In the genomic region with DNA sequence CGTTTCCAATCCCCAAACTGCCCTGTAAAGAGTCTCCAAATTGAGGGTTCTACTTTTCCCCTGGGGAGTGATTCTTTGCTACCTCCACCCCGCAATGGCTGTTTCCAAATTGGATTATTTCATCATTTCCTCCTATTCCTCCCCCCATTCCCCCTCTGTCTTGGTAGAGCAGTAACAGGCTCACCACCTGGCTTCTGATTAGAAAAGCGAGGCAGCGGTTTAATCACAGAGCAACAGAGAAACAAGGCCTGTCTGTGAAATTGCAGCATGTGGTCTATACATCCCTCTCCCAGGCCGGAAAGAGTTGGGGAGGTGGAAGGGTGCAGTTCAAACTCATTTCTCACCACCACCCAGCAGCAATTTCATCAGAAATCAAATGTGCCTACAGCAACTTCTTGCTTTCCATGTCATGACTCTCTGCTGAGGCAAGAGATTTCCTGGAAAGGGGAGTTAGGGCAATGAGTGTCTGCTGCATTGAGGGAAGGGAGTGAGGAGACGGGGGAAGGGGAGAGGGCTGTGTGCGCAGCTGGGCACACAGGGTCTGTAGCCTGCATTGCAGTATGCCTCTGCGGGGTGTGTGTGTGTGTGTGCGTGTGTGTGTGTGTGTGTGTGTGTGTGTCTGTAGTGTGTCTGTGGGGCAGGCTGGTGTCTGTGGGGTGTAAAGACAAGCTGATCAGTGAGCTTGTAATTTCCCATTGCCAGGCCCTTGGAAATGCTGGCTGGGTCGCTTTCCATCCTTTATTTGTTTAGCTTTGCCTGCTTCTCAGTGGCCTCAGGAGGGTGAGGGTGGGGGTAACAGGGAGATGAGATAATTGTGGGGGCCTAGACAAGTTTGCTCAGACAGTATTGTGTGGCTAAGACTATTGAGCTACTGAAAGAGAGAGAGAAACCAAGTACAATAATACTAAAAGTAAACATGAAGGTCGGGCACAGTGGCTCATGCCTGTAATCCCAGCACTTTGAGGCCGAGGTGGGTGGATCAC, we compare ENCODE assay signal across 9 cellular contexts. TPM values are rescaled to one million over a fixed set of nuclear protein-coding genes. Genes with fewer than 3 reads are reported as not detected.
DNase-seq lines count a peak whose midpoint lies in the region; FAIRE-seq and TF ChIP-seq lines count a peak whose summit lies in the region.
"Had no signal": no experiment of that assay in that cellular context is flagged by ENCODE, and none has a peak within 500 bp of the region (broad histone marks: within the 10 kb centered on the region; RNA-seq: fewer than 3 reads in every experiment).

No MANE protein-coding gene starts in this region.

- no peaks in the 10 kb centered on the region for H3K36me3 ChIP-seq in ES-I3 (ENCODE audit: insufficient read depth, low read length)
- no peaks in the 10 kb centered on the region for H3K36me3 ChIP-seq in mesodermal cell (ENCODE audit: control insufficient read depth, insufficient read depth, low read length)
- no peaks in the 10 kb centered on the region for H3K36me3 ChIP-seq in CD8-positive, alpha-beta memory T cell (ENCODE audit: insufficient read depth, low read length)

- H3K9ac ChIP-seq in ES-I3 (ENCODE audit: low read depth, low read length) = peak overlapping the region; percentile 18

- H3K27me3 Mint-ChIP-seq in activated CD4-positive, alpha-beta memory T cell treated with anti-CD3 and anti-CD28 coated beads, Interleukin-2, amount 10 ng/mL, durations not matched to agents 7 days and 5 days = no peaks in the 10 kb centered on the region
- peaks cover 4 to 28% of the 10 kb centered on the region in 2 donors for H3K27me3 Mint-ChIP-seq in CD8-positive, alpha-beta memory T cell

- H3K4me1 ChIP-seq in ES-I3 (ENCODE audit: insufficient read depth, low read length) (peaks cover 18% of the 10 kb centered on the region), mesodermal cell (ENCODE audit: control insufficient read depth, insufficient read depth, low read length, poor library complexity, severe bottlenecking) (peaks cover 13% of the 10 kb centered on the region)
- no peaks in the 10 kb centered on the region for H3K4me1 ChIP-seq in CD8-positive, alpha-beta memory T cell (ENCODE audit: insufficient read depth, low read length)

- H3K4me1 Mint-ChIP-seq in activated CD4-positive, alpha-beta memory T cell treated with anti-CD3 and anti-CD28 coated beads, Interleukin-2, amount 10 ng/mL, durations not matched to agents 7 days and 5 days = peaks cover 6% of the 10 kb centered on the region
- H3K4me1 Mint-ChIP-seq in CD8-positive, alpha-beta memory T cell = peaks cover 0 to 4% (median 0%) of the 10 kb centered on the region in 3 donors

- H3K9me3 Mint-ChIP-seq in activated CD4-positive, alpha-beta memory T cell treated with anti-CD3 and anti-CD28 coated beads, Interleukin-2, amount 10 ng/mL, durations not matched to agents 7 days and 5 days = no peaks in the 10 kb centered on the region
- H3K9me3 Mint-ChIP-seq in CD8-positive, alpha-beta memory T cell = no peaks in the 10 kb centered on the region

- CTCF ChIA-PET in activated CD4-positive, alpha-beta memory T cell treated with anti-CD3 and anti-CD28 coated beads, Interleukin-2, amount 10 ng/mL, durations not matched to agents 7 days and 5 days (lab: Charles Lee) = no interaction called here
- CTCF ChIA-PET in CD8-positive, alpha-beta memory T cell (lab: Charles Lee) = no interaction called here

- DNase-seq in NCI-H2081 treated with DMSO at 0.1 percent for 48 hours (lab: John Stamatoyannopoulos, UW) (peak; percentile 82), D721Med (ENCODE audit: insufficient read length, low spot score) (no peak), NCI-H1048 (lab: John Stamatoyannopoulos, UW) (no peak)
- DNase-seq in activated CD4-positive, alpha-beta memory T cell treated with anti-CD3 and anti-CD28 coated beads, Interleukin-2, amount 10 ng/mL, durations not matched to agents 7 days and 5 days = no peak
- DNase-seq in effector CD8-positive, alpha-beta T cell (lab: John Stamatoyannopoulos, UW) = no peak
- DNase-seq in CD8-positive, alpha-beta memory T cell = no peak
- DNase-seq: NCI-H187 had no signal

- H3K4me3 Mint-ChIP-seq in activated CD4-positive, alpha-beta memory T cell treated with anti-CD3 and anti-CD28 coated beads, Interleukin-2, amount 10 ng/mL, durations not matched to agents 7 days and 5 days = no peak overlapping the region
- no peak overlapping the region for H3K4me3 Mint-ChIP-seq in CD8-positive, alpha-beta memory T cell

- no peak overlapping the region for H3K4me3 ChIP-seq in mesodermal cell (ENCODE audit: extremely low read depth, insufficient read depth, low read length, poor library complexity, severe bottlenecking)
- no peak overlapping the region for H3K4me3 ChIP-seq in CD8-positive, alpha-beta memory T cell (ENCODE audit: low read length)

- no peaks in the 10 kb centered on the region for H3K27me3 ChIP-seq in CD8-positive, alpha-beta memory T cell (ENCODE audit: insufficient read depth, low read length, poor library complexity, severe bottlenecking)

- POLR2A ChIA-PET in activated CD4-positive, alpha-beta memory T cell treated with anti-CD3 and anti-CD28 coated beads, Interleukin-2, amount 10 ng/mL, durations not matched to agents 7 days and 5 days (lab: Charles Lee) = no interaction called here
- POLR2A ChIA-PET in CD8-positive, alpha-beta memory T cell (lab: Charles Lee) = interaction anchor here (0.7 kb wide), 1 partner anchor 229 kb away, joined by 3 read pairs; no protein-coding TSS in a partner anchor

- H3K9me3 ChIP-seq in ES-I3 (ENCODE audit: control insufficient read depth, insufficient read depth, low read length) = no peaks in the 10 kb centered on the region
- no peaks in the 10 kb centered on the region for H3K9me3 ChIP-seq in mesodermal cell (ENCODE audit: control insufficient read depth, low read length)
- H3K9me3 ChIP-seq in CD8-positive, alpha-beta memory T cell (ENCODE audit: low read length) = no peaks in the 10 kb centered on the region

- peak overlapping the region; percentile 27 for H3K27ac Mint-ChIP-seq in activated CD4-positive, alpha-beta memory T cell treated with anti-CD3 and anti-CD28 coated beads, Interleukin-2, amount 10 ng/mL, durations not matched to agents 7 days and 5 days
- no peak overlapping the region for H3K27ac Mint-ChIP-seq in CD8-positive, alpha-beta memory T cell

- no peak for TF ChIP-seq CTCF in D721Med (IDR thresholded peaks at IDR 0.05; ENCODE audit: insufficient read depth, missing control alignments)

- no peak for FAIRE-seq in D721Med (lab: Jason Lieb, UNC)

- WGBS in mesodermal cell (ENCODE audit: insufficient coverage in 2 of 2), 2 experiments = 58 to 76% methylated on average over 8 to 9 of the region's 12 CpGs

- peak overlapping the region; percentile 74 for H3K27ac ChIP-seq in mesodermal cell (ENCODE audit: low read depth, low read length, severe bottlenecking)
- no peak overlapping the region for H3K27ac ChIP-seq in CD8-positive, alpha-beta memory T cell (ENCODE audit: low read depth, low read length)

- H3K36me3 Mint-ChIP-seq in activated CD4-positive, alpha-beta memory T cell treated with anti-CD3 and anti-CD28 coated beads, Interleukin-2, amount 10 ng/mL, durations not matched to agents 7 days and 5 days (ENCODE audit: low read depth) = no peaks in the 10 kb centered on the region
- H3K36me3 Mint-ChIP-seq in CD8-positive, alpha-beta memory T cell = no peaks in the 10 kb centered on the region

RNA-seq across cellular contexts. Expression of a gene that starts 13.5 kb away (rescaled TPM):
- 1 to 10 TPM in 1 of 2 experiments, under 1 TPM in 1; 0.83 to 1.2 TPM for total RNA-seq in activated CD4-positive, alpha-beta memory T cell treated with anti-CD3 and anti-CD28 coated beads, Interleukin-2, amount 10 ng/mL, durations not matched to agents 7 days and 5 days
- polyA plus RNA-seq in mesodermal cell (2013, experiment 1 of 2) = 576 TPM
- 441 TPM for polyA plus RNA-seq in mesodermal cell (2013, experiment 2 of 2)
- 1 to 10 TPM in 1 of 2 experiments, under 1 TPM in 1; 0.84 to 1.1 TPM for total RNA-seq in CD8-positive, alpha-beta memory T cell
- polyA plus RNA-seq in CD8-positive, alpha-beta memory T cell = 1.2 TPM
